ENCODE assay signal across 24 cellular contexts in the genomic region with DNA sequence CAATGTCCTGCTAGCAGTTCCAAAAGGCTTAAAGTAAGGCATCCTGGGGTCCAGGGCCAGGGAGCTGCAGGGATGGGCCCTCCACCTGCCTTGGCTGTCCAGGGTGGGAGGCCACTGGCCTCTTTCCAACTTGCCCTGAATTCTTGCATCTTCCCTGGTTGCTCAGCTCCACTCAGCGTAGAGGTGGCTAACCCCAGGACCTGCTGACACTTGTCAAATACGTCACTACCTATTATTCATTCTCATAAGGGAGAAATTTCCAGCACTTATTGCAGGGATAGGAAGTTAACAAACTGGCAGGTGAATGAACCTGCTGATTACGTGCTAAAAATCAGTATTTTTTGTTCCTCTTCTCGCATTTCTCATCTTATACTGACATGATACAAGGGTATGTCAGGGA.
"Had no signal": no experiment of that assay in that cellular context is flagged by ENCODE, and none has a peak within 500 bp of the region (broad histone marks: within the 10 kb centered on the region; RNA-seq: fewer than 3 reads in every experiment).

No MANE protein-coding gene starts in this region.

- ATAC-seq: activated naive CD4-positive, alpha-beta T cell treated with anti-CD3 and anti-CD28 coated beads, Interleukin-2, amount 50 U/mL, for 72 hours; left lobe of liver; natural killer cell; stimulated activated naive B cell treated with anti-CD40 and anti-IgM and Interleukin-4, amounts not matched to agents 10 μg/mL and 1 μg/mL and 100 μg/mL, for 72 hours had no signal

- H3K36me3 ChIP-seq: right atrium auricular region, tibial artery had no signal

- H3K4me3 ChIP-seq: coronary artery, hepatocyte, right atrium auricular region, skin epidermis, tibial artery had no signal

- H3K36me3 Mint-ChIP-seq: activated naive CD4-positive, alpha-beta T cell treated with anti-CD3 and anti-CD28 coated beads, Interleukin-2, amount 50 U/mL, for 72 hours; memory B cell; natural killer cell; stimulated activated naive B cell treated with anti-CD40 and anti-IgM and Interleukin-4, amounts not matched to agents 10 μg/mL and 1 μg/mL and 100 μg/mL, for 72 hours; WTC11 had no signal

- H3K27me3 ChIP-seq: hepatocyte, right atrium auricular region had no signal

- H3K4me2 ChIP-seq: hepatocyte had no signal

- H3K79me2 ChIP-seq: hepatocyte had no signal

- H3K4me1 ChIP-seq: right atrium auricular region, tibial artery had no signal

- H3K27ac Mint-ChIP-seq: activated CD4-positive, alpha-beta memory T cell treated with anti-CD3 and anti-CD28 coated beads, Interleukin-2, amount 10 ng/mL, durations not matched to agents 7 days and 5 days; activated naive CD4-positive, alpha-beta T cell treated with anti-CD3 and anti-CD28 coated beads, Interleukin-2, amount 50 U/mL, for 72 hours; natural killer cell; progenitor cell of endocrine pancreas; stimulated activated naive B cell treated with anti-CD40 and anti-IgM and Interleukin-4, amounts not matched to agents 10 μg/mL and 1 μg/mL and 100 μg/mL, for 72 hours; WTC11 had no signal

- H2AFZ ChIP-seq: hepatocyte had no signal

- H3K4me1 Mint-ChIP-seq: activated CD4-positive, alpha-beta memory T cell treated with anti-CD3 and anti-CD28 coated beads, Interleukin-2, amount 10 ng/mL, durations not matched to agents 7 days and 5 days; central memory CD8-positive, alpha-beta T cell; memory B cell; natural killer cell had no signal

- H3K4me3 Mint-ChIP-seq: activated CD4-positive, alpha-beta memory T cell treated with anti-CD3 and anti-CD28 coated beads, Interleukin-2, amount 10 ng/mL, durations not matched to agents 7 days and 5 days; central memory CD8-positive, alpha-beta T cell; memory B cell; natural killer cell; stimulated activated naive B cell treated with anti-CD40 and anti-IgM and Interleukin-4, amounts not matched to agents 10 μg/mL and 1 μg/mL and 100 μg/mL, for 72 hours; WTC11 had no signal

- H3K9me3 Mint-ChIP-seq: activated CD4-positive, alpha-beta memory T cell treated with anti-CD3 and anti-CD28 coated beads, Interleukin-2, amount 10 ng/mL, durations not matched to agents 7 days and 5 days; activated naive CD4-positive, alpha-beta T cell treated with anti-CD3 and anti-CD28 coated beads, Interleukin-2, amount 50 U/mL, for 72 hours; central memory CD8-positive, alpha-beta T cell; memory B cell; natural killer cell; stimulated activated naive B cell treated with anti-CD40 and anti-IgM and Interleukin-4, amounts not matched to agents 10 μg/mL and 1 μg/mL and 100 μg/mL, for 72 hours; WTC11 had no signal

- H3K9me3 ChIP-seq: right atrium auricular region, tibial artery had no signal

- H3K27ac ChIP-seq: coronary artery, hepatocyte, right atrium auricular region, skin epidermis, tibial artery had no signal

- FAIRE-seq: TTC549, urothelium cell line had no signal

- DNase-seq: activated CD4-positive, alpha-beta memory T cell treated with anti-CD3 and anti-CD28 coated beads, Interleukin-2, amount 10 ng/mL, durations not matched to agents 7 days and 5 days; activated CD4-positive, alpha-beta T cell treated with anti-CD3 and anti-CD28 coated beads for 4 hours; activated effector memory CD4-positive, alpha-beta T cell treated with anti-CD3 and anti-CD28 coated beads, Interleukin-2, amount 50 U/mL, for 16 hours; activated T-cell treated with anti-CD3 and anti-CD28 coated beads, Interleukin-2, amount 50 U/mL, for 48 hours; effector CD4-positive, alpha-beta T cell; islet precursor cell; natural killer cell; occipital lobe; stimulated activated CD4-positive, alpha-beta T cell treated with anti-CD3 and anti-CD28 coated beads, Interleukin-15, amount 100 ng/mL, for 24 hours; stimulated activated CD4-positive, alpha-beta T cell treated with anti-CD3 and anti-CD28 coated beads, Interleukin-4, amount 100 ng/mL, for 1 hour; stimulated activated naive B cell treated with anti-CD40 and anti-IgM and Interleukin-4, amounts not matched to agents 10 μg/mL and 1 μg/mL and 100 μg/mL, for 72 hours; tibial artery had no signal
